ENCODE assay signal across 19 cellular contexts in the genomic region with DNA sequence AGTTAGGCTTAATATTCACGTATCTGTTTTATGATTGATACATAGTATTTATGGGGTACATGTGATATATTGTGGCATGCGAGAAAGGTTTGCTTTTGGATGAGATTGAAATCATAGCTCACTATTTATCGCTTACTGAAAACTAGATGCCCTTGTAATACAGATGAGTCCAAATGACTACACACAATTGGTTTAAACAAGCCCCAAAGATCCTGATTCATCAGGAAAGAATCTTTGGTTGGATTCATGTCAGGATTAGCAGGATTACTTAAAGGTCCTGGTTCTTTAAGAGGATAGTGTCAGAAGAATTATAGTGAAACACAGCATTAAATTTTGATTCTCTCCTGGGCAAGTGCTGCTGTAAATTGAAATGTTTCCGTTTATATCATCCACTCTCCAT. TPM values are rescaled to one million over a fixed set of nuclear protein-coding genes. Genes with fewer than 3 reads are reported as not detected.
A peak's percentile ranks its signal among the peaks of the same experiment; 100 is the strongest.
DNase-seq lines count a peak whose midpoint lies in the region; ATAC-seq, FAIRE-seq and TF ChIP-seq lines count a peak whose summit lies in the region.
"Had no signal": no experiment of that assay in that cellular context is flagged by ENCODE, and none has a peak within 500 bp of the region (broad histone marks: within the 10 kb centered on the region; RNA-seq: fewer than 3 reads in every experiment).

No MANE protein-coding gene starts in this region.

- H3K27ac ChIP-seq in astrocyte (ENCODE audit: low read depth, low read length), result no peak overlapping the region
- no peak overlapping the region for H3K27ac ChIP-seq in upper lobe of right lung
- H3K27ac ChIP-seq in tibial nerve, result no peak overlapping the region
- no peak overlapping the region for H3K27ac ChIP-seq in suprapubic skin
- H3K27ac ChIP-seq: BLaER1 treated with 17β-estradiol and CSF1 and Interleukin-3, amounts not matched to agents 10 nM and 100 nM; esophagus muscularis mucosa had no signal

- H3K4me1 ChIP-seq in astrocyte (ENCODE audit: insufficient read depth, low read length), result no peaks in the 10 kb centered on the region
- no peaks in the 10 kb centered on the region for H3K4me1 ChIP-seq in upper lobe of right lung
- H3K4me1 ChIP-seq in tibial nerve, result peaks cover 0 to under 1% (median 0%) of the 10 kb centered on the region in 4 donors
- H3K4me1 ChIP-seq in suprapubic skin, result peaks cover 4% of the 10 kb centered on the region
- H3K4me1 ChIP-seq: BLaER1 treated with 17β-estradiol and CSF1 and Interleukin-3, amounts not matched to agents 10 nM and 100 nM; esophagus muscularis mucosa had no signal

- H3K36me3 ChIP-seq in astrocyte (ENCODE audit: insufficient read depth, low read length) (no peaks in the 10 kb centered on the region), upper lobe of right lung (no peaks in the 10 kb centered on the region), tibial nerve (no peaks in the 10 kb centered on the region), suprapubic skin (no peaks in the 10 kb centered on the region)
- H3K36me3 ChIP-seq: BLaER1 treated with 17β-estradiol and CSF1 and Interleukin-3, amounts not matched to agents 10 nM and 100 nM; esophagus muscularis mucosa had no signal

- H3K36me3 Mint-ChIP-seq in astrocyte (ENCODE audit: low read depth, unreplicated experiment), result no peaks in the 10 kb centered on the region
- H3K36me3 Mint-ChIP-seq in effector memory CD8-positive, alpha-beta T cell (ENCODE audit: insufficient read depth), result no peaks in the 10 kb centered on the region
- H3K36me3 Mint-ChIP-seq: activated naive CD4-positive, alpha-beta T cell treated with anti-CD3 and anti-CD28 coated beads, Interleukin-2, amount 50 U/mL, for 72 hours had no signal

- H3K27me3 ChIP-seq in astrocyte (ENCODE audit: insufficient read depth, low read length) (no peaks in the 10 kb centered on the region), upper lobe of right lung (no peaks in the 10 kb centered on the region), tibial nerve (no peaks in the 10 kb centered on the region), suprapubic skin (no peaks in the 10 kb centered on the region)
- H3K27me3 ChIP-seq: BLaER1 treated with 17β-estradiol and CSF1 and Interleukin-3, amounts not matched to agents 10 nM and 100 nM; esophagus muscularis mucosa had no signal

- no peak overlapping the region for H3K4me3 Mint-ChIP-seq in astrocyte (ENCODE audit: unreplicated experiment)
- H3K4me3 Mint-ChIP-seq in effector memory CD8-positive, alpha-beta T cell, result no peak overlapping the region
- H3K4me3 Mint-ChIP-seq: activated B cell treated with CpG ODN at 0.5 μM for 24 hours had no signal

- TF ChIP-seq EP300 in tibial nerve (IDR thresholded peaks at IDR 0.05) (no peak), suprapubic skin (IDR thresholded peaks at IDR 0.05) (no peak)

- H3K27me3 Mint-ChIP-seq in astrocyte (ENCODE audit: low read depth, unreplicated experiment), result no peaks in the 10 kb centered on the region
- peaks cover 6 to 8% of the 10 kb centered on the region in 2 donors for H3K27me3 Mint-ChIP-seq in effector memory CD8-positive, alpha-beta T cell
- H3K27me3 Mint-ChIP-seq: progenitor cell of endocrine pancreas had no signal

- FAIRE-seq in astrocyte (lab: Jason Lieb, UNC), result peak; percentile 90
- FAIRE-seq: colon had no signal

- no peaks in the 10 kb centered on the region for H4K20me1 ChIP-seq in astrocyte (ENCODE audit: insufficient read depth, low read length)
- H4K20me1 ChIP-seq: BLaER1 treated with 17β-estradiol and CSF1 and Interleukin-3, amounts not matched to agents 10 nM and 100 nM had no signal

- no peak for TF ChIP-seq CTCF in astrocyte (IDR thresholded peaks at IDR 0.05; ENCODE audit: insufficient read depth, low read depth, low read length)
- TF ChIP-seq CTCF in upper lobe of right lung (IDR thresholded peaks at IDR 0.05), result no peak
- TF ChIP-seq CTCF in tibial nerve (IDR thresholded peaks at IDR 0.05), result no peak
- TF ChIP-seq CTCF in suprapubic skin (IDR thresholded peaks at IDR 0.05), result no peak

- no peak overlapping the region for H3K9ac ChIP-seq in astrocyte (ENCODE audit: low read length)
- H3K9ac ChIP-seq: BLaER1 treated with 17β-estradiol and CSF1 and Interleukin-3, amounts not matched to agents 10 nM and 100 nM had no signal

- DNase-seq in AG08395 (ENCODE audit: low spot score), result peak; percentile 55
- DNase-seq in HPDE6-E6E7 (ENCODE audit: extremely low spot score), result peak; percentile 8
- DNase-seq in astrocyte (ENCODE audit: low read depth), result peak; percentile 86
- DNase-seq in hepatic stellate cell (ENCODE audit: low spot score), result peak; percentile 35
- no peak for DNase-seq in upper lobe of right lung
- DNase-seq in tibial nerve (ENCODE audit: low spot score in 2 of 2), result no peak
- no peak for DNase-seq in suprapubic skin (ENCODE audit: low spot score in 2 of 2)
- no peak for DNase-seq in effector memory CD8-positive, alpha-beta T cell
- DNase-seq: activated B cell treated with CpG ODN at 0.5 μM for 24 hours; activated CD8-positive, alpha-beta memory T cell treated with anti-CD3 and anti-CD28 coated beads, Interleukin-2, amount 50 U/mL, for 48 hours; Kasumi-1; NCI-H2081; stimulated activated CD8-positive, alpha-beta memory T cell treated with anti-CD3 and anti-CD28 coated beads, Interleukin-4, amount 100 ng/mL, for 48 hours had no signal

- no peak overlapping the region for H3K4me2 ChIP-seq in astrocyte (ENCODE audit: low read length)
- H3K4me2 ChIP-seq: BLaER1 treated with 17β-estradiol and CSF1 and Interleukin-3, amounts not matched to agents 10 nM and 100 nM had no signal

- intact Hi-C loops in upper lobe of right lung (cut with DNase I), result no loop called here

- TF ChIP-seq POLR2A in tibial nerve (IDR thresholded peaks at IDR 0.05), result no peak
- no peak for TF ChIP-seq POLR2A in suprapubic skin (IDR thresholded peaks at IDR 0.05)

- WGBS in tibial nerve, 2 donors, result 82 to 87% methylated on average over 4 of the region's 4 CpGs
- WGBS in suprapubic skin, result 60% methylated on average over 4 of the region's 4 CpGs

- H2AFZ ChIP-seq in astrocyte (ENCODE audit: low read depth, low read length), result no peak overlapping the region

- no peaks in the 10 kb centered on the region for H3K9me3 ChIP-seq in astrocyte (ENCODE audit: insufficient read depth, low read depth, low read length)
- no peaks in the 10 kb centered on the region for H3K9me3 ChIP-seq in upper lobe of right lung
- H3K9me3 ChIP-seq in tibial nerve, result no peaks in the 10 kb centered on the region
- H3K9me3 ChIP-seq in suprapubic skin, result no peaks in the 10 kb centered on the region
- H3K9me3 ChIP-seq: esophagus muscularis mucosa had no signal

- peak overlapping the region; percentile 34 for H3K27ac Mint-ChIP-seq in astrocyte (ENCODE audit: unreplicated experiment)
- H3K27ac Mint-ChIP-seq in effector memory CD8-positive, alpha-beta T cell, result no peak overlapping the region
- H3K27ac Mint-ChIP-seq: activated B cell treated with CpG ODN at 0.5 μM for 24 hours; activated naive CD4-positive, alpha-beta T cell treated with anti-CD3 and anti-CD28 coated beads, Interleukin-2, amount 50 U/mL, for 72 hours; progenitor cell of endocrine pancreas had no signal

- H3K4me3 ChIP-seq in astrocyte (ENCODE audit: insufficient read depth, low read depth, low read length), result no peak overlapping the region
- H3K4me3 ChIP-seq in upper lobe of right lung, result no peak overlapping the region
- no peak overlapping the region for H3K4me3 ChIP-seq in tibial nerve
- no peak overlapping the region for H3K4me3 ChIP-seq in suprapubic skin
- H3K4me3 ChIP-seq: BLaER1 treated with 17β-estradiol and CSF1 and Interleukin-3, amounts not matched to agents 10 nM and 100 nM; esophagus muscularis mucosa had no signal

- peaks cover 12% of the 10 kb centered on the region for H3K4me1 Mint-ChIP-seq in astrocyte (ENCODE audit: low read depth, unreplicated experiment)
- H3K4me1 Mint-ChIP-seq in effector memory CD8-positive, alpha-beta T cell (ENCODE audit: low read depth in 2 of 2), result no peaks in the 10 kb centered on the region
- H3K4me1 Mint-ChIP-seq: activated B cell treated with CpG ODN at 0.5 μM for 24 hours had no signal

- no peak for ATAC-seq in upper lobe of right lung
- ATAC-seq in effector memory CD8-positive, alpha-beta T cell (replicated peaks), result no peak
- ATAC-seq: activated naive CD4-positive, alpha-beta T cell treated with anti-CD3 and anti-CD28 coated beads, Interleukin-2, amount 50 U/mL, for 72 hours had no signal

- H3K79me2 ChIP-seq in astrocyte (ENCODE audit: insufficient read depth, low read length), result no peaks in the 10 kb centered on the region

- no peaks in the 10 kb centered on the region for H3K9me3 Mint-ChIP-seq in astrocyte (ENCODE audit: unreplicated experiment)
- H3K9me3 Mint-ChIP-seq in effector memory CD8-positive, alpha-beta T cell, result no peaks in the 10 kb centered on the region

RNA-seq across cellular contexts. Expression of a gene that starts 18.6 kb away (rescaled TPM):
- total RNA-seq in astrocyte (not detected in 2 replicates), upper lobe of right lung (3.2 TPM), tibial nerve (not detected), suprapubic skin (10 to 100 TPM in 3 of 4 donors, 1 to 10 TPM in 1; 2.7 to 19.1 (median 14.0) TPM)
- total RNA-seq: activated B cell treated with CpG ODN at 0.5 μM for 24 hours; activated naive CD4-positive, alpha-beta T cell treated with anti-CD3 and anti-CD28 coated beads, Interleukin-2, amount 50 U/mL, for 72 hours; esophagus muscularis mucosa; progenitor cell of endocrine pancreas; ureter had no signal

Comparison
In these comparisons a context has a peak if more than half of its experiments do, and no peak if none do; other contexts are left out.
1. DNase-seq: peak in AG08395 (single experiment), HPDE6-E6E7 (single experiment), astrocyte (single experiment) and hepatic stellate cell (single experiment); none in upper lobe of right lung (single experiment), tibial nerve (0 of 2), suprapubic skin (0 of 2) and effector memory CD8-positive, alpha-beta T cell (0 of 3).